In the genomic region with DNA sequence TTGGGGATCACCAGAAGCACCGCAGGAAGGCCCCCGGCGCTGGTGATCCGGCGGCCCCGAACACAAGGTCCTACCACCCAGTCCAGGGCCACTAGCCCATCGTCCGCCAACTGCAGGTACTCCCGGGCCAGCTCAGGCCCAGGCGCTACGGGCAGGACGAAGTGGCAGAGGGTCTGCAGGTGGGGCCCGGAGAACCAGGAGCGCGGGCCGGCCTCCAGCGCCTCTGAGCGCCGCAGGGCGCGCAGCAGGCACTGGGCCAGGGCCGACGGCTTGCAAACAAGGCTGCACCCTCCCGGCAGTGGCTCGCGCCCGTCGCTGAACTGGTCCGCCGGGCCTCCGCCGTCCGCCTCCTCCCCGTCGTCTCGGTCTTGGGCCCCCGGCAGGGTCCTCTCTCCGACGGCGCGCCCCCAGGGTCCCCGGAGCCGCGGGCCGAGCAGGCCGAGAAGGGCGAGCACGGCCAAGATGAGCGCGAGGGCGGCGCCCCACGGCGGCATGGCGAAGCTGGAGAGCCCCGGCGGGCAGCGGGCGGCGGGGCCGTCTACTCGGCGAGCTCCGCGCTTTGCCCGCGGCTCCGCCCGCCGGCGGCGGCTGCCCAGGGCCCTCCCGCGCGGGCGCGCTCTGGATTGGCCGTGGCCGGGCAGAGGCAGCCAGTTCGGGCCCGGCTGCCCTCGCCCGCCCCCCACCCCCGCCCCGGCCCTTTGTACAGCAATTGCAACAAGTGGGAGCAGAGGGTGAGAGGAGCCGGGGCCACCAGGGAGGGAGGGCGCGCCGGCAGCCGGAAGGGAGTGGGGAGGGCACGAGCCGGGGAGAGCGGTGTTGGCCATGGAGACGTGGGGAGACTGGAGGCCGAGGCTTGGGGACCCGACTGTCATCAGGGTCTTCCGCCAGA, we compare ENCODE assay signal across 2 cellular contexts.
TF ChIP-seq lines count a peak whose summit lies in the region.

A gene with protein sequence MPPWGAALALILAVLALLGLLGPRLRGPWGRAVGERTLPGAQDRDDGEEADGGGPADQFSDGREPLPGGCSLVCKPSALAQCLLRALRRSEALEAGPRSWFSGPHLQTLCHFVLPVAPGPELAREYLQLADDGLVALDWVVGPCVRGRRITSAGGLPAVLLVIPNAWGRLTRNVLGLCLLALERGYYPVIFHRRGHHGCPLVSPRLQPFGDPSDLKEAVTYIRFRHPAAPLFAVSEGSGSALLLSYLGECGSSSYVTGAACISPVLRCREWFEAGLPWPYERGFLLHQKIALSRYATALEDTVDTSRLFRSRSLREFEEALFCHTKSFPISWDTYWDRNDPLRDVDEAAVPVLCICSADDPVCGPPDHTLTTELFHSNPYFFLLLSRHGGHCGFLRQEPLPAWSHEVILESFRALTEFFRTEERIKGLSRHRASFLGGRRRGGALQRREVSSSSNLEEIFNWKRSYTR (minus strand): TSS at position 565 of the 889 bp plus-strand sequence. CDS start 71 bp downstream, at position 494.

TF ChIP-seq in Ishikawa, 13 proteins besides CTCF, POLR2A, EP300 and RAD21 (continued from another document):
- peak; percentile 66; the same call in 1 of the 2 replicates for TF ChIP-seq NFIC (IDR thresholded peaks at IDR 0.05)
- no peak for TF ChIP-seq FOXM1 (IDR thresholded peaks at IDR 0.05; ENCODE audit: borderline replicate concordance, low read depth)
- peak; percentile 15 for TF ChIP-seq ZBTB7A (IDR thresholded peaks at IDR 0.05; ENCODE audit: low read depth)
- TF ChIP-seq, protein P1, sequence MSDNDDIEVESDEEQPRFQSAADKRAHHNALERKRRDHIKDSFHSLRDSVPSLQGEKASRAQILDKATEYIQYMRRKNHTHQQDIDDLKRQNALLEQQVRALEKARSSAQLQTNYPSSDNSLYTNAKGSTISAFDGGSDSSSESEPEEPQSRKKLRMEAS (IDR thresholded peaks at IDR 0.05): peak; percentile 40
- no peak for TF ChIP-seq CEBPB (IDR thresholded peaks at IDR 0.05)
- TF ChIP-seq TAF1 (IDR thresholded peaks at IDR 0.05; ENCODE audit: low read depth): peak; percentile 39; the same call in 1 of the 2 replicates
- TF ChIP-seq, protein P2, sequence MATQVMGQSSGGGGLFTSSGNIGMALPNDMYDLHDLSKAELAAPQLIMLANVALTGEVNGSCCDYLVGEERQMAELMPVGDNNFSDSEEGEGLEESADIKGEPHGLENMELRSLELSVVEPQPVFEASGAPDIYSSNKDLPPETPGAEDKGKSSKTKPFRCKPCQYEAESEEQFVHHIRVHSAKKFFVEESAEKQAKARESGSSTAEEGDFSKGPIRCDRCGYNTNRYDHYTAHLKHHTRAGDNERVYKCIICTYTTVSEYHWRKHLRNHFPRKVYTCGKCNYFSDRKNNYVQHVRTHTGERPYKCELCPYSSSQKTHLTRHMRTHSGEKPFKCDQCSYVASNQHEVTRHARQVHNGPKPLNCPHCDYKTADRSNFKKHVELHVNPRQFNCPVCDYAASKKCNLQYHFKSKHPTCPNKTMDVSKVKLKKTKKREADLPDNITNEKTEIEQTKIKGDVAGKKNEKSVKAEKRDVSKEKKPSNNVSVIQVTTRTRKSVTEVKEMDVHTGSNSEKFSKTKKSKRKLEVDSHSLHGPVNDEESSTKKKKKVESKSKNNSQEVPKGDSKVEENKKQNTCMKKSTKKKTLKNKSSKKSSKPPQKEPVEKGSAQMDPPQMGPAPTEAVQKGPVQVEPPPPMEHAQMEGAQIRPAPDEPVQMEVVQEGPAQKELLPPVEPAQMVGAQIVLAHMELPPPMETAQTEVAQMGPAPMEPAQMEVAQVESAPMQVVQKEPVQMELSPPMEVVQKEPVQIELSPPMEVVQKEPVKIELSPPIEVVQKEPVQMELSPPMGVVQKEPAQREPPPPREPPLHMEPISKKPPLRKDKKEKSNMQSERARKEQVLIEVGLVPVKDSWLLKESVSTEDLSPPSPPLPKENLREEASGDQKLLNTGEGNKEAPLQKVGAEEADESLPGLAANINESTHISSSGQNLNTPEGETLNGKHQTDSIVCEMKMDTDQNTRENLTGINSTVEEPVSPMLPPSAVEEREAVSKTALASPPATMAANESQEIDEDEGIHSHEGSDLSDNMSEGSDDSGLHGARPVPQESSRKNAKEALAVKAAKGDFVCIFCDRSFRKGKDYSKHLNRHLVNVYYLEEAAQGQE (IDR thresholded peaks at IDR 0.05; ENCODE audit: low read depth): no peak
- no peak for TF ChIP-seq YY1 (IDR thresholded peaks at IDR 0.05; ENCODE audit: low read depth)
- no peak for TF ChIP-seq CREB1 (IDR thresholded peaks at IDR 0.05; ENCODE audit: low read depth)
- TF ChIP-seq TCF12 (IDR thresholded peaks at IDR 0.05; ENCODE audit: low read depth): no peak

TF ChIP-seq in SK-N-SH, 30 proteins besides CTCF, POLR2A, EP300 and RAD21:
- TF ChIP-seq, protein P3, sequence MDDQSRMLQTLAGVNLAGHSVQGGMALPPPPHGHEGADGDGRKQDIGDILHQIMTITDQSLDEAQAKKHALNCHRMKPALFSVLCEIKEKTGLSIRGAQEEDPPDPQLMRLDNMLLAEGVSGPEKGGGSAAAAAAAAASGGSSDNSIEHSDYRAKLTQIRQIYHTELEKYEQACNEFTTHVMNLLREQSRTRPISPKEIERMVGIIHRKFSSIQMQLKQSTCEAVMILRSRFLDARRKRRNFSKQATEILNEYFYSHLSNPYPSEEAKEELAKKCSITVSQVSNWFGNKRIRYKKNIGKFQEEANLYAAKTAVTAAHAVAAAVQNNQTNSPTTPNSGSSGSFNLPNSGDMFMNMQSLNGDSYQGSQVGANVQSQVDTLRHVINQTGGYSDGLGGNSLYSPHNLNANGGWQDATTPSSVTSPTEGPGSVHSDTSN (IDR thresholded peaks at IDR 0.05): no peak
- peak; percentile 36; the same call in 1 of the 2 replicates for TF ChIP-seq NRF1 (IDR thresholded peaks at IDR 0.05; ENCODE audit: low read depth, low read length)
